In the genomic region with DNA sequence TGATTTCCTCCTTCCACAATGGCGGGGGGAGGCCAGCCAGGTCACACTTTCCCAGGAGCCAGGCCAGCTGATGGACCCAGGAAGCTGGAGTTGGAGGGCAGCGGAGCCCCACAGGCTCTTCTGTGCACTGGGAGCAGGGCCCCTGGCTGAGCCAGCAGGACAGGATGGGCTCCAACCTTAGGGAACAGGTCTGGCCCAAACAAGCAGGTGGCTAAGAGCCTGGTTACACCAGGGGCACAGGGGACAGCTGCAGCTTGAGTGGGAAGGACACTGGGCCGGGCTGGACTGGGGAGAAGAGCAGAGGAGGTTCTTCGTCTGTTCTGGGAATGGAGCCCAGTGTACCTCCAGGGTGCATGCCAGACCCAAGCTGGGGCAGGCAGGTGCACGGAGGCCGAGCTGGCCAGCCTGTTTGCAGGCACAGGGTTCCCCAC, we compare ENCODE assay signal across 28 cellular contexts.
DNase-seq lines count a peak whose midpoint lies in the region; ATAC-seq, FAIRE-seq and TF ChIP-seq lines count a peak whose summit lies in the region.
"Had no signal": no experiment of that assay in that cellular context is flagged by ENCODE, and none has a peak within 500 bp of the region (broad histone marks: within the 10 kb centered on the region; RNA-seq: fewer than 3 reads in every experiment).

No MANE protein-coding gene starts in this region.

- H3K4me1 ChIP-seq in H1 (replicated peaks in 1 of 4; ENCODE audit: control insufficient read depth in 3 of 4, insufficient read depth in 4 of 4, low read length in 3 of 4) (peaks cover 0 to 3% (median 0%) of the 10 kb centered on the region in 4 experiments; a peak in 1 of 7 replicates), spleen (no peaks in the 10 kb centered on the region), thyroid gland (no peaks in the 10 kb centered on the region)
- H3K4me1 ChIP-seq: A549, pancreas, sigmoid colon had no signal

- H3K14ac ChIP-seq in H1 (ENCODE audit: insufficient read length) = no peak overlapping the region

- H2AFZ ChIP-seq in H1 (ENCODE audit: low read length) = no peak overlapping the region

- H3K27me3 ChIP-seq in H1 (replicated peaks in 1 of 4; ENCODE audit: control insufficient read depth in 3 of 4, extremely low read depth in 1 of 4, insufficient read depth in 3 of 4, low read length in 3 of 4) (0 out of 7 replicates have a peak, but pooled peaks cover 0 to 2% (median 0%) of the 10 kb centered on the region in 4 experiments), spleen (replicated peaks in 1 of 7) (peaks cover 0 to 43% (median 4%) of the 10 kb centered on the region in 7 donors), thyroid gland (no peaks in the 10 kb centered on the region)
- H3K27me3 ChIP-seq: MG63, pancreas, sigmoid colon had no signal

- H3K4ac ChIP-seq in H1 (replicated peaks; ENCODE audit: insufficient read length, low read depth, low read length) = no peak overlapping the region

- no peak for ATAC-seq in activated CD8-positive, alpha-beta memory T cell treated with anti-CD3 and anti-CD28 coated beads, Interleukin-2, amount 10 ng/mL, durations not matched to agents 7 days and 5 days
- ATAC-seq in HG02642 (IDR thresholded peaks at IDR 0.05; ENCODE audit: poor library complexity, unreplicated experiment) (no peak), GM21526 (IDR thresholded peaks at IDR 0.05; ENCODE audit: low FRiP score, unreplicated experiment) (no peak)
- ATAC-seq: A549; activated CD4-positive, alpha-beta T cell treated with anti-CD3 and anti-CD28 coated beads for 36 hours; K562; naive thymus-derived CD8-positive, alpha-beta T cell; pancreas; stimulated activated naive CD8-positive, alpha-beta T cell treated with anti-CD3 and anti-CD28 coated beads, Interleukin-15, Interleukin-2, amounts not matched to agents 100 U/mL and 50 U/mL, for 24 hours had no signal

- TF ChIP-seq POLR2A in H1 (IDR thresholded peaks at IDR 0.05; ENCODE audit: control extremely low read depth in 1 of 2, low read depth in 2 of 2, low read length in 2 of 2) = no peak
- TF ChIP-seq POLR2A in spleen (IDR thresholded peaks at IDR 0.05) = no peak
- no peak for TF ChIP-seq POLR2A in thyroid gland (IDR thresholded peaks at IDR 0.05)

- peaks cover 2% of the 10 kb centered on the region; the same call in 1 of the 2 replicates for H3K23me2 ChIP-seq in H1 (ENCODE audit: low read depth, low read length)

- no peak overlapping the region for H3K9ac ChIP-seq in H1 (replicated peaks in 1 of 4; ENCODE audit: extremely low read depth in 1 of 4, low read depth in 3 of 4, low read length in 3 of 4)
- H3K9ac ChIP-seq: SK-N-SH had no signal

- H3K36me3 ChIP-seq in H1 (ENCODE audit: control insufficient read depth in 2 of 4, insufficient read depth in 4 of 4, low read length in 3 of 4) (no peaks in the 10 kb centered on the region), spleen (no peaks in the 10 kb centered on the region), thyroid gland (no peaks in the 10 kb centered on the region)
- H3K36me3 ChIP-seq: heart left ventricle, MG63, pancreas, sigmoid colon, tibial artery had no signal

- DNase-seq in activated CD8-positive, alpha-beta memory T cell treated with anti-CD3 and anti-CD28 coated beads, Interleukin-2, amount 10 ng/mL, durations not matched to agents 7 days and 5 days = peak; percentile 14
- no peak for DNase-seq in activated CD8-positive, alpha-beta memory T cell treated with anti-CD3 and anti-CD28 coated beads, Interleukin-2, amount 50 U/mL, for 4 hours
- peak; percentile 32 for DNase-seq in NCI-H2196 (lab: John Stamatoyannopoulos, UW; ENCODE audit: unreplicated experiment)
- DNase-seq in H1 (ENCODE audit: low read depth in 1 of 2, low spot score in 2 of 2) = peak in 1 of 2 experiments; percentile 28
- peak; percentile 68 for DNase-seq in spleen
- no peak for DNase-seq in thyroid gland
- DNase-seq: activated CD4-positive, alpha-beta T cell treated with anti-CD3 and anti-CD28 coated beads for 36 hours; DMS79 treated with DMSO at 0.1 percent for 48 hours; effector CD8-positive, alpha-beta T cell; heart left ventricle; MG63; NCI-H146; NCI-H2171; NCI-H526 treated with DMSO at 0.1 percent for 48 hours; RPMI8226; sigmoid colon; SK-N-SH; stimulated activated CD4-positive, alpha-beta T cell treated with anti-CD3 and anti-CD28 coated beads, Interleukin-15, amount 100 ng/mL, for 24 hours; stimulated activated naive CD8-positive, alpha-beta T cell treated with anti-CD3 and anti-CD28 coated beads, Interleukin-15, Interleukin-2, amounts not matched to agents 100 U/mL and 50 U/mL, for 24 hours; T-helper 2 cell; tibial artery had no signal

- no peak overlapping the region for H2BK120ac ChIP-seq in H1 (replicated peaks; ENCODE audit: low read depth, low read length)

- intact Hi-C loops in spleen (cut with DNase I; ENCODE audit: low total_unique reads) (no loop called here), thyroid gland (cut with DNase I) (no loop called here)

- TF ChIP-seq RAD21 in H1 (IDR thresholded peaks at IDR 0.05 in 1 of 2, conservative IDR thresholded peaks at IDR 0.05 in 1 of 2; ENCODE audit: low read depth in 2 of 2, low read length in 2 of 2) = no peak

- H3K27ac Mint-ChIP-seq in activated CD8-positive, alpha-beta memory T cell treated with anti-CD3 and anti-CD28 coated beads, Interleukin-2, amount 10 ng/mL, durations not matched to agents 7 days and 5 days = no peak overlapping the region
- H3K27ac Mint-ChIP-seq: activated CD4-positive, alpha-beta T cell treated with anti-CD3 and anti-CD28 coated beads for 36 hours; memory B cell had no signal

- TF ChIP-seq CTCF in H1 (IDR thresholded peaks at IDR 0.05; ENCODE audit: control extremely low read depth in 1 of 3, insufficient read depth in 1 of 3, low read depth in 1 of 3, low read length in 3 of 3) (no peak), spleen (IDR thresholded peaks at IDR 0.05 in 8 of 11, conservative IDR thresholded peaks at IDR 0.05 in 3 of 11) (no peak), thyroid gland (IDR thresholded peaks at IDR 0.05) (no peak)

- H2BK5ac ChIP-seq in H1 (ENCODE audit: low read depth, low read length) = no peak overlapping the region

- H3K56ac ChIP-seq in H1 (replicated peaks; ENCODE audit: insufficient read length, low read depth, low read length) = no peak overlapping the region

- H2AK5ac ChIP-seq in H1 (ENCODE audit: low read depth, low read length) = no peak overlapping the region

- peaks cover under 1% of the 10 kb centered on the region for H3K36me3 Mint-ChIP-seq in activated CD8-positive, alpha-beta memory T cell treated with anti-CD3 and anti-CD28 coated beads, Interleukin-2, amount 10 ng/mL, durations not matched to agents 7 days and 5 days
- H3K36me3 Mint-ChIP-seq: memory B cell had no signal

- no peak overlapping the region for H2BK20ac ChIP-seq in H1 (ENCODE audit: low read length)

- 66% methylated on average over 6 of the region's 6 CpGs; no CpG with 5 or more reads in 1 of the 2 experiments for WGBS in H1 (ENCODE audit: extremely low coverage in 1 of 2, insufficient coverage in 1 of 2, insufficient read length in 1 of 2, insufficient replicate concordance in 2 of 2, low coverage in 1 of 2, low lambda C conversion rate in 2 of 2, missing lambda C conversion rate in 1 of 2), 2 experiments
- WGBS in spleen, 5 donors = 65 to 76% (median 73%) methylated on average over 5 to 6 of the region's 6 CpGs
- 63 to 95% methylated on average over 4 to 6 of the region's 6 CpGs for WGBS in thyroid gland, 2 donors

- H2BK12ac ChIP-seq in H1 (ENCODE audit: low read depth, low read length) = no peak overlapping the region

- no peaks in the 10 kb centered on the region for H3K79me1 ChIP-seq in H1 (ENCODE audit: low read depth, low read length)

- H3K27ac ChIP-seq in H1 (ENCODE audit: low read depth, low read length) (no peak overlapping the region), spleen (no peak overlapping the region), thyroid gland (no peak overlapping the region)
- H3K27ac ChIP-seq: A549, heart left ventricle, pancreas, sigmoid colon, tibial artery had no signal

- H3K4me3 ChIP-seq in H1 (ENCODE audit: extremely low read depth in 1 of 4, insufficient read depth in 2 of 4, low read depth in 3 of 4, low read length in 4 of 4) = no peak overlapping the region
- no peak overlapping the region for H3K4me3 ChIP-seq in spleen
- no peak overlapping the region for H3K4me3 ChIP-seq in thyroid gland (replicated peaks in 1 of 3)
- H3K4me3 ChIP-seq: A549, heart left ventricle, K562, MG63, pancreas, sigmoid colon, tibial artery had no signal

- POLR2A ChIA-PET in H1 (lab: Charles Lee; ENCODE audit: partially characterized antibody) = no interaction called here

- no peak for FAIRE-seq in H1 (lab: Jason Lieb, UNC)
- FAIRE-seq: A549, K562, pancreas had no signal

- H3K9me3 Mint-ChIP-seq in activated CD8-positive, alpha-beta memory T cell treated with anti-CD3 and anti-CD28 coated beads, Interleukin-2, amount 10 ng/mL, durations not matched to agents 7 days and 5 days (ENCODE audit: low read depth) = peaks cover 2% of the 10 kb centered on the region

- H4K91ac ChIP-seq in H1 (replicated peaks; ENCODE audit: insufficient read length, low read length) = no peak overlapping the region

- no peak overlapping the region for H3K23ac ChIP-seq in H1 (ENCODE audit: insufficient read length)

- H4K20me1 ChIP-seq in H1 (replicated peaks in 1 of 2; ENCODE audit: control insufficient read depth in 1 of 2, insufficient read depth in 2 of 2, low read length in 2 of 2) = peaks cover 0 to 3% of the 10 kb centered on the region in 2 experiments

- peaks cover 4% of the 10 kb centered on the region for H3K4me1 Mint-ChIP-seq in activated CD8-positive, alpha-beta memory T cell treated with anti-CD3 and anti-CD28 coated beads, Interleukin-2, amount 10 ng/mL, durations not matched to agents 7 days and 5 days
- H3K4me1 Mint-ChIP-seq: activated CD4-positive, alpha-beta T cell treated with anti-CD3 and anti-CD28 coated beads for 36 hours had no signal

- H4K5ac ChIP-seq in H1 (ENCODE audit: insufficient read length, low read depth, low read length) = no peak overlapping the region

- no peak for TF ChIP-seq EP300 in H1 (IDR thresholded peaks at IDR 0.05; ENCODE audit: borderline replicate concordance in 1 of 2, low read depth in 2 of 2, low read length in 2 of 2)

- H3K18ac ChIP-seq in H1 (ENCODE audit: extremely low read depth, low read length) = no peak overlapping the region

- H3K27me3 Mint-ChIP-seq in activated CD8-positive, alpha-beta memory T cell treated with anti-CD3 and anti-CD28 coated beads, Interleukin-2, amount 10 ng/mL, durations not matched to agents 7 days and 5 days = no peaks in the 10 kb centered on the region
- H3K27me3 Mint-ChIP-seq: activated CD4-positive, alpha-beta T cell treated with anti-CD3 and anti-CD28 coated beads for 36 hours had no signal

- H3K9me3 ChIP-seq in H1 (ENCODE audit: insufficient read depth in 2 of 2, low read depth in 1 of 2, low read length in 1 of 2) (no peaks in the 10 kb centered on the region; a peak in 1 of 4 replicates), spleen (peaks cover 0 to 5% (median 0%) of the 10 kb centered on the region in 8 donors), thyroid gland (no peaks in the 10 kb centered on the region)
- H3K9me3 ChIP-seq: A549, MG63, pancreas, SK-N-SH, tibial artery had no signal

- CTCF ChIA-PET in activated CD8-positive, alpha-beta memory T cell treated with anti-CD3 and anti-CD28 coated beads, Interleukin-2, amount 10 ng/mL, durations not matched to agents 7 days and 5 days (lab: Charles Lee) = no interaction called here
- CTCF ChIA-PET in H1 (lab: Charles Lee; ENCODE audit: partially characterized antibody) = interaction anchor here (0.8 to 1.3 kb wide), 3 partner anchors 9 to 27 kb away, joined by 3 to 4 read pairs (median 3); no protein-coding TSS in a partner anchor

- H2BK15ac ChIP-seq in H1 (ENCODE audit: low read length) = no peak overlapping the region

- no peak overlapping the region for H3K4me2 ChIP-seq in H1 (ENCODE audit: insufficient read depth in 1 of 2, low read depth in 2 of 2, low read length in 2 of 2)
- H3K4me2 ChIP-seq: A549, SK-N-SH had no signal

- H3K79me2 ChIP-seq in H1 (ENCODE audit: control insufficient read depth in 1 of 2, insufficient read depth in 2 of 2, low read length in 2 of 2) = no peaks in the 10 kb centered on the region

- H3K4me3 Mint-ChIP-seq in activated CD8-positive, alpha-beta memory T cell treated with anti-CD3 and anti-CD28 coated beads, Interleukin-2, amount 10 ng/mL, durations not matched to agents 7 days and 5 days = no peak overlapping the region
- H3K4me3 Mint-ChIP-seq: activated CD4-positive, alpha-beta T cell treated with anti-CD3 and anti-CD28 coated beads for 36 hours; memory B cell; naive thymus-derived CD8-positive, alpha-beta T cell had no signal

- peak overlapping the region; percentile 74; the same call in 1 of the 2 replicates for H4K8ac ChIP-seq in H1 (ENCODE audit: extremely low read depth, insufficient read depth, low read length)

Comparison
In these comparisons a context has a peak if more than half of its experiments do, and no peak if none do; other contexts are left out.
1. DNase-seq: peak in activated CD8-positive, alpha-beta memory T cell treated with anti-CD3 and anti-CD28 coated beads, Interleukin-2, amount 10 ng/mL, durations not matched to agents 7 days and 5 days (single experiment), NCI-H2196 (single experiment) and spleen (single experiment); none in activated CD8-positive, alpha-beta memory T cell treated with anti-CD3 and anti-CD28 coated beads, Interleukin-2, amount 50 U/mL, for 4 hours (single experiment) and thyroid gland (0 of 2).